ENCODE assay signal across 1 cellular context in genomic region chr15:65610871-65611718, GRCh38.
A peak's percentile ranks its signal among the peaks of the same experiment; 100 is the strongest.
TF ChIP-seq lines count a peak whose summit lies in the region.

Gene INTS14, minus strand, starts transcription at chr15:65611131. Its CDS starts 3,751 bp downstream, at chr15:65607380.

TF ChIP-seq in K562, 482 proteins besides CTCF, POLR2A, EP300 and RAD21 (continued from another document and continues in another):
- peak; percentile 85; the same call in 1 of the 2 replicates for TF ChIP-seq PHB (CRISPR knock-in tag; IDR thresholded peaks at IDR 0.05)
- TF ChIP-seq SP1 (CRISPR knock-in tag; IDR thresholded peaks at IDR 0.05): peak; percentile 95
- TF ChIP-seq JUN (IDR thresholded peaks at IDR 0.05; ENCODE audit: borderline replicate concordance, low read depth, low read length): peak; percentile 60; the same call in 1 of the 2 replicates
- no peak; the same call in 1 of the 2 replicates for TF ChIP-seq JUN (CRISPR knock-in tag; IDR thresholded peaks at IDR 0.05; ENCODE audit: borderline replicate concordance)
- no peak for TF ChIP-seq ZNF778 (CRISPR knock-in tag; IDR thresholded peaks at IDR 0.05)
- TF ChIP-seq ERF (CRISPR knock-in tag; IDR thresholded peaks at IDR 0.05): 0 out of 2 replicates have a peak, but pooled peaks have one; percentile 16
- peak; percentile 37; the same call in 1 of the 2 replicates for TF ChIP-seq EHMT2 (IDR thresholded peaks at IDR 0.05)
- no peak for TF ChIP-seq RERE (CRISPR knock-in tag; IDR thresholded peaks at IDR 0.05; ENCODE audit: borderline replicate concordance)
- TF ChIP-seq SP2 (IDR thresholded peaks at IDR 0.05; ENCODE audit: extremely low read depth, low read depth, low read length, poor library complexity, severe bottlenecking): no peak
- no peak for TF ChIP-seq NR2F6 (CRISPR knock-in tag; IDR thresholded peaks at IDR 0.05)
- peak; percentile 50 for TF ChIP-seq U2AF1 (optimal IDR thresholded peaks at IDR 0.05; ENCODE audit: low read depth, low read length)
- no peak for TF ChIP-seq MECOM (CRISPR knock-in tag; IDR thresholded peaks at IDR 0.05)
- TF ChIP-seq STAT6 (CRISPR knock-in tag; IDR thresholded peaks at IDR 0.05): peak; percentile 79; the same call in 1 of the 2 replicates
- no peak for TF ChIP-seq CBX2 (IDR thresholded peaks at IDR 0.05; ENCODE audit: insufficient read depth, low read length, poor library complexity, severe bottlenecking)
- TF ChIP-seq BACH1 (tag; IDR thresholded peaks at IDR 0.05): no peak
- TF ChIP-seq FOXJ2 (tag; IDR thresholded peaks at IDR 0.05): peak; percentile 89
- TF ChIP-seq, protein P1, sequence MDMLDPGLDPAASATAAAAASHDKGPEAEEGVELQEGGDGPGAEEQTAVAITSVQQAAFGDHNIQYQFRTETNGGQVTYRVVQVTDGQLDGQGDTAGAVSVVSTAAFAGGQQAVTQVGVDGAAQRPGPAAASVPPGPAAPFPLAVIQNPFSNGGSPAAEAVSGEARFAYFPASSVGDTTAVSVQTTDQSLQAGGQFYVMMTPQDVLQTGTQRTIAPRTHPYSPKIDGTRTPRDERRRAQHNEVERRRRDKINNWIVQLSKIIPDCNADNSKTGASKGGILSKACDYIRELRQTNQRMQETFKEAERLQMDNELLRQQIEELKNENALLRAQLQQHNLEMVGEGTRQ (CRISPR knock-in tag; IDR thresholded peaks at IDR 0.05): no peak
- TF ChIP-seq ZNF253 (CRISPR knock-in tag; conservative IDR thresholded peaks at IDR 0.05): no peak
- TF ChIP-seq, protein P2, sequence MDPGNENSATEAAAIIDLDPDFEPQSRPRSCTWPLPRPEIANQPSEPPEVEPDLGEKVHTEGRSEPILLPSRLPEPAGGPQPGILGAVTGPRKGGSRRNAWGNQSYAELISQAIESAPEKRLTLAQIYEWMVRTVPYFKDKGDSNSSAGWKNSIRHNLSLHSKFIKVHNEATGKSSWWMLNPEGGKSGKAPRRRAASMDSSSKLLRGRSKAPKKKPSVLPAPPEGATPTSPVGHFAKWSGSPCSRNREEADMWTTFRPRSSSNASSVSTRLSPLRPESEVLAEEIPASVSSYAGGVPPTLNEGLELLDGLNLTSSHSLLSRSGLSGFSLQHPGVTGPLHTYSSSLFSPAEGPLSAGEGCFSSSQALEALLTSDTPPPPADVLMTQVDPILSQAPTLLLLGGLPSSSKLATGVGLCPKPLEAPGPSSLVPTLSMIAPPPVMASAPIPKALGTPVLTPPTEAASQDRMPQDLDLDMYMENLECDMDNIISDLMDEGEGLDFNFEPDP (CRISPR knock-in tag; IDR thresholded peaks at IDR 0.05): no peak
- TF ChIP-seq CSDE1 (IDR thresholded peaks at IDR 0.05): peak in 1 of 2 experiments; percentile 18; a peak in 1 of 4 replicates
- TF ChIP-seq SAFB (IDR thresholded peaks at IDR 0.05; ENCODE audit: borderline replicate concordance, low read depth, low read length): no peak
- no peak; the same call in 1 of the 2 replicates for TF ChIP-seq TAL1 (IDR thresholded peaks at IDR 0.05)
- TF ChIP-seq FOXK2 (conservative IDR thresholded peaks at IDR 0.05 in 1 of 2, IDR thresholded peaks at IDR 0.05 in 1 of 2; ENCODE audit: low read depth in 2 of 2): peak; percentile 67 to 71; a peak in 3 of 4 replicates
- TF ChIP-seq, protein P3, sequence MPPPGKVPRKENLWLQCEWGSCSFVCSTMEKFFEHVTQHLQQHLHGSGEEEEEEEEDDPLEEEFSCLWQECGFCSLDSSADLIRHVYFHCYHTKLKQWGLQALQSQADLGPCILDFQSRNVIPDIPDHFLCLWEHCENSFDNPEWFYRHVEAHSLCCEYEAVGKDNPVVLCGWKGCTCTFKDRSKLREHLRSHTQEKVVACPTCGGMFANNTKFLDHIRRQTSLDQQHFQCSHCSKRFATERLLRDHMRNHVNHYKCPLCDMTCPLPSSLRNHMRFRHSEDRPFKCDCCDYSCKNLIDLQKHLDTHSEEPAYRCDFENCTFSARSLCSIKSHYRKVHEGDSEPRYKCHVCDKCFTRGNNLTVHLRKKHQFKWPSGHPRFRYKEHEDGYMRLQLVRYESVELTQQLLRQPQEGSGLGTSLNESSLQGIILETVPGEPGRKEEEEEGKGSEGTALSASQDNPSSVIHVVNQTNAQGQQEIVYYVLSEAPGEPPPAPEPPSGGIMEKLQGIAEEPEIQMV (tag; conservative IDR thresholded peaks at IDR 0.05; ENCODE audit: low read depth): no peak
- TF ChIP-seq KHSRP (IDR thresholded peaks at IDR 0.05): no peak
- TF ChIP-seq, protein P4, sequence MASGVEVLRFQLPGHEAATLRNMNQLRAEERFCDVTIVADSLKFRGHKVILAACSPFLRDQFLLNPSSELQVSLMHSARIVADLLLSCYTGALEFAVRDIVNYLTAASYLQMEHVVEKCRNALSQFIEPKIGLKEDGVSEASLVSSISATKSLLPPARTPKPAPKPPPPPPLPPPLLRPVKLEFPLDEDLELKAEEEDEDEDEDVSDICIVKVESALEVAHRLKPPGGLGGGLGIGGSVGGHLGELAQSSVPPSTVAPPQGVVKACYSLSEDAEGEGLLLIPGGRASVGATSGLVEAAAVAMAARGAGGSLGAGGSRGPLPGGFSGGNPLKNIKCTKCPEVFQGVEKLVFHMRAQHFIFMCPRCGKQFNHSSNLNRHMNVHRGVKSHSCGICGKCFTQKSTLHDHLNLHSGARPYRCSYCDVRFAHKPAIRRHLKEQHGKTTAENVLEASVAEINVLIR (CRISPR knock-in tag; IDR thresholded peaks at IDR 0.05): no peak
- TF ChIP-seq, protein P5, sequence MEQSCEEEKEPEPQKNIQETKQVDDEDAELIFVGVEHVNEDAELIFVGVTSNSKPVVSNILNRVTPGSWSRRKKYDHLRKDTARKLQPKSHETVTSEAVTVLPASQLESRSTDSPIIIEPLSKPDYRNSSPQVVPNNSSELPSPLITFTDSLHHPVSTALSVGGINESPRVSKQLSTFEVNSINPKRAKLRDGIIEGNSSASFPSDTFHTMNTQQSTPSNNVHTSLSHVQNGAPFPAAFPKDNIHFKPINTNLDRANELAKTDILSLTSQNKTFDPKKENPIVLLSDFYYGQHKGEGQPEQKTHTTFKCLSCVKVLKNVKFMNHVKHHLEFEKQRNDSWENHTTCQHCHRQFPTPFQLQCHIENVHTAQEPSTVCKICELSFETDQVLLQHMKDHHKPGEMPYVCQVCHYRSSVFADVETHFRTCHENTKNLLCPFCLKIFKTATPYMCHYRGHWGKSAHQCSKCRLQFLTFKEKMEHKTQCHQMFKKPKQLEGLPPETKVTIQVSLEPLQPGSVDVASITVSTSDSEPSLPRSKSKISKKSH (CRISPR knock-in tag; IDR thresholded peaks at IDR 0.05): no peak
- TF ChIP-seq CTBP1 (IDR thresholded peaks at IDR 0.05; ENCODE audit: borderline replicate concordance): peak; percentile 96
- peak; percentile 79 for TF ChIP-seq ETV5 (CRISPR knock-in tag; IDR thresholded peaks at IDR 0.05; ENCODE audit: low read depth)
- TF ChIP-seq NR2C1 (IDR thresholded peaks at IDR 0.05): peak; percentile 84
- peak; percentile 92 for TF ChIP-seq NR2C1 (tag; IDR thresholded peaks at IDR 0.05)
- TF ChIP-seq, protein P6, sequence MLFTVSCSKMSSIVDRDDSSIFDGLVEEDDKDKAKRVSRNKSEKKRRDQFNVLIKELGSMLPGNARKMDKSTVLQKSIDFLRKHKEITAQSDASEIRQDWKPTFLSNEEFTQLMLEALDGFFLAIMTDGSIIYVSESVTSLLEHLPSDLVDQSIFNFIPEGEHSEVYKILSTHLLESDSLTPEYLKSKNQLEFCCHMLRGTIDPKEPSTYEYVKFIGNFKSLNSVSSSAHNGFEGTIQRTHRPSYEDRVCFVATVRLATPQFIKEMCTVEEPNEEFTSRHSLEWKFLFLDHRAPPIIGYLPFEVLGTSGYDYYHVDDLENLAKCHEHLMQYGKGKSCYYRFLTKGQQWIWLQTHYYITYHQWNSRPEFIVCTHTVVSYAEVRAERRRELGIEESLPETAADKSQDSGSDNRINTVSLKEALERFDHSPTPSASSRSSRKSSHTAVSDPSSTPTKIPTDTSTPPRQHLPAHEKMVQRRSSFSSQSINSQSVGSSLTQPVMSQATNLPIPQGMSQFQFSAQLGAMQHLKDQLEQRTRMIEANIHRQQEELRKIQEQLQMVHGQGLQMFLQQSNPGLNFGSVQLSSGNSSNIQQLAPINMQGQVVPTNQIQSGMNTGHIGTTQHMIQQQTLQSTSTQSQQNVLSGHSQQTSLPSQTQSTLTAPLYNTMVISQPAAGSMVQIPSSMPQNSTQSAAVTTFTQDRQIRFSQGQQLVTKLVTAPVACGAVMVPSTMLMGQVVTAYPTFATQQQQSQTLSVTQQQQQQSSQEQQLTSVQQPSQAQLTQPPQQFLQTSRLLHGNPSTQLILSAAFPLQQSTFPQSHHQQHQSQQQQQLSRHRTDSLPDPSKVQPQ (CRISPR knock-in tag; IDR thresholded peaks at IDR 0.05; ENCODE audit: borderline replicate concordance): no peak
- peak; percentile 85 for TF ChIP-seq ELF1 (tag; IDR thresholded peaks at IDR 0.05)
- peak; percentile 50; the same call in 1 of the 2 replicates for TF ChIP-seq SMARCE1 (IDR thresholded peaks at IDR 0.05)
- TF ChIP-seq DMBX1 (CRISPR knock-in tag; IDR thresholded peaks at IDR 0.05; ENCODE audit: borderline replicate concordance): 0 out of 2 replicates have a peak, but pooled peaks have one; percentile 49
- TF ChIP-seq, protein P7, sequence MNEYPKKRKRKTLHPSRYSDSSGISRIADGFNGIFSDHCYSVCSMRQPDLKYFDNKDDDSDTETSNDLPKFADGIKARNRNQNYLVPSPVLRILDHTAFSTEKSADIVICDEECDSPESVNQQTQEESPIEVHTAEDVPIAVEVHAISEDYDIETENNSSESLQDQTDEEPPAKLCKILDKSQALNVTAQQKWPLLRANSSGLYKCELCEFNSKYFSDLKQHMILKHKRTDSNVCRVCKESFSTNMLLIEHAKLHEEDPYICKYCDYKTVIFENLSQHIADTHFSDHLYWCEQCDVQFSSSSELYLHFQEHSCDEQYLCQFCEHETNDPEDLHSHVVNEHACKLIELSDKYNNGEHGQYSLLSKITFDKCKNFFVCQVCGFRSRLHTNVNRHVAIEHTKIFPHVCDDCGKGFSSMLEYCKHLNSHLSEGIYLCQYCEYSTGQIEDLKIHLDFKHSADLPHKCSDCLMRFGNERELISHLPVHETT (CRISPR knock-in tag; conservative IDR thresholded peaks at IDR 0.05 in 1 of 2, IDR thresholded peaks at IDR 0.05 in 1 of 2): peak in 1 of 2 experiments; percentile 96; a peak in 2 of 4 replicates
- peak; percentile 25; the same call in 1 of the 2 replicates for TF ChIP-seq LEF1 (IDR thresholded peaks at IDR 0.05)
- no peak for TF ChIP-seq MCM7 (IDR thresholded peaks at IDR 0.05)
- TF ChIP-seq MEF2A (IDR thresholded peaks at IDR 0.05; ENCODE audit: control insufficient read depth, low read depth, low read length): peak; percentile 70; the same call in 1 of the 2 replicates
- TF ChIP-seq BRD4 (IDR thresholded peaks at IDR 0.05): 0 out of 2 replicates have a peak, but pooled peaks have one; percentile 63
- no peak for TF ChIP-seq SAFB2 (IDR thresholded peaks at IDR 0.05; ENCODE audit: borderline replicate concordance, low read depth, low read length, severe bottlenecking)
- no peak for TF ChIP-seq ELK3 (CRISPR knock-in tag; IDR thresholded peaks at IDR 0.05)
- TF ChIP-seq HOXB6 (CRISPR knock-in tag; IDR thresholded peaks at IDR 0.05; ENCODE audit: borderline replicate concordance): no peak
